ENCODE assay signal across 9 cellular contexts in genomic region chr1:89945852-89946476, GRCh38. TPM values are rescaled to one million over a fixed set of nuclear protein-coding genes. Genes with fewer than 3 reads are reported as not detected.
DNase-seq lines count a peak whose midpoint lies in the region; ATAC-seq and TF ChIP-seq lines count a peak whose summit lies in the region.
"Had no signal": no experiment of that assay in that cellular context is flagged by ENCODE, and none has a peak within 500 bp of the region (broad histone marks: within the 10 kb centered on the region; RNA-seq: fewer than 3 reads in every experiment).

No MANE protein-coding gene starts in this region.

- peak; percentile 89 for ATAC-seq in GM19035 (IDR thresholded peaks at IDR 0.05; ENCODE audit: unreplicated experiment)
- peak; percentile 84 for ATAC-seq in HG02938 (IDR thresholded peaks at IDR 0.05; ENCODE audit: unreplicated experiment)

- CTCF ChIA-PET in PC-9 (lab: Charles Lee): no interaction called here

- TF ChIP-seq CTCF in DOHH2 (IDR thresholded peaks at IDR 0.05; ENCODE audit: low read depth, low read length, poor library complexity, severe bottlenecking) (no peak), PC-9 (conservative IDR thresholded peaks at IDR 0.05) (no peak)

- H3K4me2 ChIP-seq in DOHH2 (ENCODE audit: low read length) (peak overlapping the region; percentile 3; the same call in 1 of the 2 replicates), PC-9 (0 out of 2 replicates have a peak overlapping the region, but pooled peaks have one; percentile 8)

- H3K9me2 ChIP-seq in DOHH2 (replicated peaks; ENCODE audit: control insufficient read depth, low read length) (no peaks in the 10 kb centered on the region), PC-9 (ENCODE audit: insufficient read depth) (no peaks in the 10 kb centered on the region)

- intact Hi-C loops in PC-9 (cut with micrococcal nuclease; ENCODE audit: unreplicated experiment): no loop called here

- no peaks in the 10 kb centered on the region for H3K27me3 ChIP-seq in DOHH2 (ENCODE audit: control insufficient read depth, low read length)
- H3K27me3 ChIP-seq in PC-9 (ENCODE audit: insufficient read depth, low read depth): no peaks in the 10 kb centered on the region

- peak in 1 of 2 experiments; percentile 62 for DNase-seq in PC-9
- no peak for DNase-seq in cortex of kidney (lab: John Stamatoyannopoulos, UW)
- DNase-seq in COR-L47 (lab: John Stamatoyannopoulos, UW): no peak
- DNase-seq in globus pallidus (ENCODE audit: low spot score): no peak
- DNase-seq in stimulated activated CD4-positive, alpha-beta T cell treated with anti-CD3 and anti-CD28 coated beads, Interleukin-4, amount 100 ng/mL, for 1 hour: no peak
- DNase-seq: WERI-Rb-1 had no signal

- H3F3A ChIP-seq in DOHH2 (ENCODE audit: control insufficient read depth, insufficient read depth): no peaks in the 10 kb centered on the region
- peaks cover 49% of the 10 kb centered on the region for H3F3A ChIP-seq in PC-9 (ENCODE audit: insufficient read depth, low read depth)

- H3K27ac ChIP-seq in DOHH2 (ENCODE audit: low read depth, low read length) (no peak overlapping the region), PC-9 (peak overlapping the region; percentile 6; the same call in 1 of the 2 replicates)
- H3K27ac ChIP-seq: WERI-Rb-1 had no signal

- no peak overlapping the region for H3K4me3 ChIP-seq in DOHH2 (ENCODE audit: low read length)
- H3K4me3 ChIP-seq in PC-9: no peak overlapping the region

- POLR2A ChIA-PET in PC-9 (lab: Charles Lee; ENCODE audit: unreplicated experiment): interaction anchor here (0.6 to 0.9 kb wide), 2 partner anchors 29 to 121 kb away, joined by 3 to 5 read pairs; no protein-coding TSS in a partner anchor

- no peaks in the 10 kb centered on the region for H3K79me2 ChIP-seq in DOHH2 (ENCODE audit: control insufficient read depth, low read length)
- no peaks in the 10 kb centered on the region for H3K79me2 ChIP-seq in PC-9 (ENCODE audit: low read depth)

- no peak overlapping the region for H2AFZ ChIP-seq in PC-9

- H3K36me3 ChIP-seq in DOHH2 (ENCODE audit: control insufficient read depth, low read length): no peaks in the 10 kb centered on the region
- no peaks in the 10 kb centered on the region for H3K36me3 ChIP-seq in PC-9 (ENCODE audit: low read depth)
- H3K36me3 ChIP-seq: WERI-Rb-1 had no signal

- no TSS peak for BruUV-seq in PC-9 (replicated peaks; lab: Mats Ljungman, UMichigan)

- no peaks in the 10 kb centered on the region for H3K9me3 ChIP-seq in DOHH2 (ENCODE audit: control insufficient read depth, insufficient read depth, low read length)
- H3K9me3 ChIP-seq in PC-9 (ENCODE audit: insufficient read depth, low read depth): no peaks in the 10 kb centered on the region; the same call in 1 of the 2 replicates

- H3K4me1 ChIP-seq in DOHH2 (ENCODE audit: control insufficient read depth, low read length): peaks cover 21% of the 10 kb centered on the region
- H3K4me1 ChIP-seq in PC-9 (replicated peaks; ENCODE audit: insufficient read depth): peaks cover 48% of the 10 kb centered on the region

- H4K20me1 ChIP-seq in DOHH2 (ENCODE audit: control insufficient read depth, insufficient read depth, low read depth, low read length): no peaks in the 10 kb centered on the region
- H4K20me1 ChIP-seq in PC-9 (ENCODE audit: insufficient read depth): no peaks in the 10 kb centered on the region

RNA-seq across cellular contexts. Expression of gene ZNF326, which starts 48.9 kb away (rescaled TPM):
- 23.2 and 26.2 TPM in 2 replicates for total RNA-seq in PC-9 (2021)
